1 cellular context compared by ENCODE assay signal in the genomic region with DNA sequence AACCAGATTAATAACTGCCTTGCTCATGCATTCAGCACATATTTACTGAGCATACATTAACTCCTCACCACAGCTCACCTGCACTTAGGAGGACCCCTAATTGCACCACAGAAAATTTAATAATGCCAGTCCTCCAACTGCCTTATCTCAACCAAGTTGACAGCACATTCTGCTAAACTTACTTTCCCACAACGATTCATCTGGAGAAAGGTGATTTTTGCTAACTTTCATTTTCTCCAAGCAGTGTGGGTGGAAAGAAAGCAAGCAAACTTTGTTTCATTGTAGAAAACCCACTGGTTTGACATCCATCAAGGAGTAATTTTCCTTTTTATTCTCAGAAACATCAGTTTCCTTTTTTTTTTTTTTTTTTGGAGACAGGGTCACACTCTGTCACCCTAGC.
A peak's percentile ranks its signal among the peaks of the same experiment; 100 is the strongest.
TF ChIP-seq lines count a peak whose summit lies in the region.

No MANE protein-coding gene starts in this region.

TF ChIP-seq in GM12878, 131 proteins besides CTCF, POLR2A, EP300 and RAD21:
- TF ChIP-seq, protein P1, sequence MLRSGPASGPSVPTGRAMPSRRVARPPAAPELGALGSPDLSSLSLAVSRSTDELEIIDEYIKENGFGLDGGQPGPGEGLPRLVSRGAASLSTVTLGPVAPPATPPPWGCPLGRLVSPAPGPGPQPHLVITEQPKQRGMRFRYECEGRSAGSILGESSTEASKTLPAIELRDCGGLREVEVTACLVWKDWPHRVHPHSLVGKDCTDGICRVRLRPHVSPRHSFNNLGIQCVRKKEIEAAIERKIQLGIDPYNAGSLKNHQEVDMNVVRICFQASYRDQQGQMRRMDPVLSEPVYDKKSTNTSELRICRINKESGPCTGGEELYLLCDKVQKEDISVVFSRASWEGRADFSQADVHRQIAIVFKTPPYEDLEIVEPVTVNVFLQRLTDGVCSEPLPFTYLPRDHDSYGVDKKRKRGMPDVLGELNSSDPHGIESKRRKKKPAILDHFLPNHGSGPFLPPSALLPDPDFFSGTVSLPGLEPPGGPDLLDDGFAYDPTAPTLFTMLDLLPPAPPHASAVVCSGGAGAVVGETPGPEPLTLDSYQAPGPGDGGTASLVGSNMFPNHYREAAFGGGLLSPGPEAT (IDR thresholded peaks at IDR 0.05; ENCODE audit: low read depth), result no peak
- peak; percentile 35 for TF ChIP-seq RUNX3 (IDR thresholded peaks at IDR 0.05; ENCODE audit: low read length)
- TF ChIP-seq JUNB (IDR thresholded peaks at IDR 0.05), result peak; percentile 21; the same call in 1 of the 2 replicates
- TF ChIP-seq, protein P2, sequence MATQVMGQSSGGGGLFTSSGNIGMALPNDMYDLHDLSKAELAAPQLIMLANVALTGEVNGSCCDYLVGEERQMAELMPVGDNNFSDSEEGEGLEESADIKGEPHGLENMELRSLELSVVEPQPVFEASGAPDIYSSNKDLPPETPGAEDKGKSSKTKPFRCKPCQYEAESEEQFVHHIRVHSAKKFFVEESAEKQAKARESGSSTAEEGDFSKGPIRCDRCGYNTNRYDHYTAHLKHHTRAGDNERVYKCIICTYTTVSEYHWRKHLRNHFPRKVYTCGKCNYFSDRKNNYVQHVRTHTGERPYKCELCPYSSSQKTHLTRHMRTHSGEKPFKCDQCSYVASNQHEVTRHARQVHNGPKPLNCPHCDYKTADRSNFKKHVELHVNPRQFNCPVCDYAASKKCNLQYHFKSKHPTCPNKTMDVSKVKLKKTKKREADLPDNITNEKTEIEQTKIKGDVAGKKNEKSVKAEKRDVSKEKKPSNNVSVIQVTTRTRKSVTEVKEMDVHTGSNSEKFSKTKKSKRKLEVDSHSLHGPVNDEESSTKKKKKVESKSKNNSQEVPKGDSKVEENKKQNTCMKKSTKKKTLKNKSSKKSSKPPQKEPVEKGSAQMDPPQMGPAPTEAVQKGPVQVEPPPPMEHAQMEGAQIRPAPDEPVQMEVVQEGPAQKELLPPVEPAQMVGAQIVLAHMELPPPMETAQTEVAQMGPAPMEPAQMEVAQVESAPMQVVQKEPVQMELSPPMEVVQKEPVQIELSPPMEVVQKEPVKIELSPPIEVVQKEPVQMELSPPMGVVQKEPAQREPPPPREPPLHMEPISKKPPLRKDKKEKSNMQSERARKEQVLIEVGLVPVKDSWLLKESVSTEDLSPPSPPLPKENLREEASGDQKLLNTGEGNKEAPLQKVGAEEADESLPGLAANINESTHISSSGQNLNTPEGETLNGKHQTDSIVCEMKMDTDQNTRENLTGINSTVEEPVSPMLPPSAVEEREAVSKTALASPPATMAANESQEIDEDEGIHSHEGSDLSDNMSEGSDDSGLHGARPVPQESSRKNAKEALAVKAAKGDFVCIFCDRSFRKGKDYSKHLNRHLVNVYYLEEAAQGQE (IDR thresholded peaks at IDR 0.05; ENCODE audit: low read depth, low read length), result no peak
- no peak for TF ChIP-seq EZH2 (IDR thresholded peaks at IDR 0.05; ENCODE audit: borderline replicate concordance, control insufficient read depth, low read depth, low read length)
- TF ChIP-seq, protein P3, sequence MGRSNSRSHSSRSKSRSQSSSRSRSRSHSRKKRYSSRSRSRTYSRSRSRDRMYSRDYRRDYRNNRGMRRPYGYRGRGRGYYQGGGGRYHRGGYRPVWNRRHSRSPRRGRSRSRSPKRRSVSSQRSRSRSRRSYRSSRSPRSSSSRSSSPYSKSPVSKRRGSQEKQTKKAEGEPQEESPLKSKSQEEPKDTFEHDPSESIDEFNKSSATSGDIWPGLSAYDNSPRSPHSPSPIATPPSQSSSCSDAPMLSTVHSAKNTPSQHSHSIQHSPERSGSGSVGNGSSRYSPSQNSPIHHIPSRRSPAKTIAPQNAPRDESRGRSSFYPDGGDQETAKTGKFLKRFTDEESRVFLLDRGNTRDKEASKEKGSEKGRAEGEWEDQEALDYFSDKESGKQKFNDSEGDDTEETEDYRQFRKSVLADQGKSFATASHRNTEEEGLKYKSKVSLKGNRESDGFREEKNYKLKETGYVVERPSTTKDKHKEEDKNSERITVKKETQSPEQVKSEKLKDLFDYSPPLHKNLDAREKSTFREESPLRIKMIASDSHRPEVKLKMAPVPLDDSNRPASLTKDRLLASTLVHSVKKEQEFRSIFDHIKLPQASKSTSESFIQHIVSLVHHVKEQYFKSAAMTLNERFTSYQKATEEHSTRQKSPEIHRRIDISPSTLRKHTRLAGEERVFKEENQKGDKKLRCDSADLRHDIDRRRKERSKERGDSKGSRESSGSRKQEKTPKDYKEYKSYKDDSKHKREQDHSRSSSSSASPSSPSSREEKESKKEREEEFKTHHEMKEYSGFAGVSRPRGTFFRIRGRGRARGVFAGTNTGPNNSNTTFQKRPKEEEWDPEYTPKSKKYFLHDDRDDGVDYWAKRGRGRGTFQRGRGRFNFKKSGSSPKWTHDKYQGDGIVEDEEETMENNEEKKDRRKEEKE (IDR thresholded peaks at IDR 0.05), result no peak
